In genomic region chr17:76141212-76142043, GRCh38 we compare ENCODE assay signal across 8 cellular contexts. TPM values are rescaled to one million over a fixed set of nuclear protein-coding genes. Genes with fewer than 3 reads are reported as not detected.
DNase-seq lines count a peak whose midpoint lies in the region; ATAC-seq, FAIRE-seq and TF ChIP-seq lines count a peak whose summit lies in the region.

FOXJ1 (minus strand) TSS chr17:76141245; CDS start chr17:76140395, 850 bp downstream.

- no peaks in the 10 kb centered on the region for H3K36me3 ChIP-seq in kidney epithelial cell (ENCODE audit: control insufficient read depth, insufficient read depth, low read length)

- TF ChIP-seq CTCF in kidney epithelial cell (IDR thresholded peaks at IDR 0.05; ENCODE audit: insufficient read depth, low read length, poor library complexity, severe bottlenecking): no peak

- ATAC-seq in HG03175 (IDR thresholded peaks at IDR 0.05; ENCODE audit: unreplicated experiment) (peak; percentile 84), HG02938 (IDR thresholded peaks at IDR 0.05; ENCODE audit: unreplicated experiment) (no peak)
- peak; percentile 82 for ATAC-seq in activated CD4-positive, CD25-positive, alpha-beta regulatory T cell treated with anti-CD3 and anti-CD28 coated beads, Interleukin-2, amount 50 U/mL, for 24 hours
- ATAC-seq in central memory CD8-positive, alpha-beta T cell (replicated peaks; ENCODE audit: extremely low read depth, poor library complexity, severe bottlenecking): peak; percentile 78

- peaks cover 62% of the 10 kb centered on the region for H3K4me1 Mint-ChIP-seq in central memory CD8-positive, alpha-beta T cell

- H3K9me3 Mint-ChIP-seq in central memory CD8-positive, alpha-beta T cell: no peaks in the 10 kb centered on the region

- peaks cover 9% of the 10 kb centered on the region for H3K27me3 Mint-ChIP-seq in central memory CD8-positive, alpha-beta T cell

- peak within 1 kb of the TSS; percentile 78 for H3K4me3 Mint-ChIP-seq in central memory CD8-positive, alpha-beta T cell

- TF ChIP-seq POLR2A in GM12892 (IDR thresholded peaks at IDR 0.05; ENCODE audit: low read depth, low read length): no peak

- H3K4me3 ChIP-seq in kidney epithelial cell (ENCODE audit: low read depth, low read length): peak within 1 kb of the TSS; percentile 39

- peak within 1 kb of the TSS; percentile 51 for H3K27ac Mint-ChIP-seq in central memory CD8-positive, alpha-beta T cell (ENCODE audit: low read depth)

- peak; percentile 97 for FAIRE-seq in GM12892 (lab: Jason Lieb, UNC)

- DNase-seq in GM12892 (ENCODE audit: insufficient read length) (peak; percentile 98), NCI-H345 (lab: John Stamatoyannopoulos, UW) (peak; percentile 98), kidney epithelial cell (ENCODE audit: low read depth) (peak; percentile 65)
- peak; percentile 92 for DNase-seq in central memory CD8-positive, alpha-beta T cell (ENCODE audit: low spot score in 2 of 2)
- peak; percentile 84 for DNase-seq in stimulated activated CD4-positive, alpha-beta T cell treated with anti-CD3 and anti-CD28 coated beads, Interleukin-12 subunit alpha, Interleukin-12 subunit beta, amount 100 ng/mL, for 4 hours

- peaks cover 10% of the 10 kb centered on the region for H3K36me3 Mint-ChIP-seq in central memory CD8-positive, alpha-beta T cell (ENCODE audit: insufficient read depth)

- H3K27me3 ChIP-seq in kidney epithelial cell (ENCODE audit: control insufficient read depth, insufficient read depth, low read length): peaks cover 27% of the 10 kb centered on the region

RNA-seq across cellular contexts. Expression of gene FOXJ1, which starts in this region (rescaled TPM):
- not detected for polyA plus RNA-seq in GM12892 (2012; ENCODE audit: missing spikeins)
- total RNA-seq in kidney epithelial cell: 2.3 and 3.0 TPM in 2 replicates
